Comparison of ENCODE assay signal across 8 cellular contexts in genomic region chr19:42253245-42254082, GRCh38. TPM values are rescaled to one million over a fixed set of nuclear protein-coding genes. Genes with fewer than 3 reads are reported as not detected.
DNase-seq lines count a peak whose midpoint lies in the region; ATAC-seq and TF ChIP-seq lines count a peak whose summit lies in the region.

No MANE protein-coding gene starts in this region.

- DNase-seq in GM13977 (ENCODE audit: low spot score) (peak; percentile 81), HT1080 (ENCODE audit: low read depth) (peak; percentile 53), SW480 (ENCODE audit: low spot score) (peak; percentile 51), amniotic epithelial cell (ENCODE audit: low read depth) (peak; percentile 44), right atrium auricular region (ENCODE audit: low spot score) (no peak), retina (peak; percentile 55), posterior vena cava (ENCODE audit: low spot score) (no peak)

- peak overlapping the region; percentile 94 to 97 for H3K4me3 ChIP-seq in right atrium auricular region

- no peak for TF ChIP-seq CTCF in GM13977 (IDR thresholded peaks at IDR 0.05; ENCODE audit: extremely low read depth, insufficient read depth, missing control alignments)
- no peak for TF ChIP-seq CTCF in right atrium auricular region (IDR thresholded peaks at IDR 0.05)

- H3K4me1 ChIP-seq in right atrium auricular region = peaks cover 0 to 58% of the 10 kb centered on the region in 2 donors

- intact Hi-C loops in posterior vena cava (cut with DNase I) = no loop called here

- no peaks in the 10 kb centered on the region for H3K9me3 ChIP-seq in right atrium auricular region

- ATAC-seq in GM21529 (IDR thresholded peaks at IDR 0.05; ENCODE audit: unreplicated experiment) = no peak

- H3K36me3 ChIP-seq in right atrium auricular region = peaks cover 12% of the 10 kb centered on the region

- in situ Hi-C loops in GM13977 (cut with MboI; ENCODE audit: low pct_unique_long_range_greater_than_20kb, low sequenced_read_pairs, unreplicated experiment) = no loop called here

- no peaks in the 10 kb centered on the region for H3K27me3 ChIP-seq in right atrium auricular region

- H3K27ac ChIP-seq in right atrium auricular region = peak overlapping the region; percentile 99

RNA-seq across cellular contexts. Expression of gene ERF, which starts 1.5 kb away (rescaled TPM):
- total RNA-seq in HT1080 (2014; rRNA removed; shearing (Covaris generic)) = 73.0 and 102 TPM in 2 replicates
- 70.3 and 81.1 TPM in 2 replicates for polyA plus RNA-seq in HT1080 (2015; cell fraction: cytosol; rRNA removed)
- 126 and 550 TPM in 2 replicates for polyA plus RNA-seq in HT1080 (2015; cell fraction: nucleus; rRNA removed)
- total RNA-seq in right atrium auricular region (10 to 100 TPM; 26.8 to 34.9 TPM), posterior vena cava (10 to 100 TPM; 47.9 to 54.5 TPM)

RNA-seq across cellular contexts. Expression of gene GSK3A, which starts 11.1 kb away (rescaled TPM):
- total RNA-seq in HT1080 (2014; rRNA removed; shearing (Covaris generic)) = 25.6 and 32.8 TPM in 2 replicates
- polyA plus RNA-seq in HT1080 (2015; cell fraction: cytosol; rRNA removed) = 73.7 and 82.7 TPM in 2 replicates
- polyA plus RNA-seq in HT1080 (2015; cell fraction: nucleus; rRNA removed) = 51.2 and 53.8 TPM in 2 replicates
- total RNA-seq in right atrium auricular region (10 to 100 TPM; 18.1 to 27.9 TPM), posterior vena cava (10 to 100 TPM; 29.2 to 35.1 TPM)

RNA-seq across cellular contexts. Expression of gene CIC, which starts 15.6 kb away (rescaled TPM):
- 12.0 and 22.6 TPM in 2 replicates for total RNA-seq in HT1080 (2014; rRNA removed; shearing (Covaris generic))
- polyA plus RNA-seq in HT1080 (2015; cell fraction: cytosol; rRNA removed) = 19.0 and 21.5 TPM in 2 replicates
- polyA plus RNA-seq in HT1080 (2015; cell fraction: nucleus; rRNA removed) = 51.0 and 53.3 TPM in 2 replicates
- total RNA-seq in right atrium auricular region (10 to 100 TPM; 27.4 to 53.5 TPM), posterior vena cava (10 to 100 TPM; 57.7 to 79.0 TPM)

RNA-seq across cellular contexts. Expression of gene ZNF526, which starts 33.4 kb away (rescaled TPM):
- 8.7 and 9.2 TPM in 2 replicates for total RNA-seq in HT1080 (2014; rRNA removed; shearing (Covaris generic))
- polyA plus RNA-seq in HT1080 (2015; cell fraction: cytosol; rRNA removed) = 5.0 and 5.6 TPM in 2 replicates
- polyA plus RNA-seq in HT1080 (2015; cell fraction: nucleus; rRNA removed) = 9.0 and 9.7 TPM in 2 replicates
- total RNA-seq in right atrium auricular region (1 to 10 TPM; 2.6 to 5.4 TPM), posterior vena cava (1 to 10 TPM; 8.2 to 8.7 TPM)

RNA-seq across cellular contexts. Expression of gene DEDD2, which starts 36.0 kb away (rescaled TPM):
- 38.2 and 43.6 TPM in 2 replicates for total RNA-seq in HT1080 (2014; rRNA removed; shearing (Covaris generic))
- polyA plus RNA-seq in HT1080 (2015; cell fraction: cytosol; rRNA removed) = 42.7 and 54.3 TPM in 2 replicates
- 26.5 and 30.4 TPM in 2 replicates for polyA plus RNA-seq in HT1080 (2015; cell fraction: nucleus; rRNA removed)
- total RNA-seq in right atrium auricular region (10 to 100 TPM; 19.2 to 24.8 TPM), posterior vena cava (10 to 100 TPM; 12.2 to 13.0 TPM)

Comparison
In these comparisons a context has a peak if more than half of its experiments do, and no peak if none do; other contexts are left out.
1. DNase-seq: peak in GM13977 (single experiment), HT1080 (single experiment), SW480 (single experiment), amniotic epithelial cell (single experiment) and retina (single experiment); none in right atrium auricular region (single experiment) and posterior vena cava (single experiment).